In genomic region chr10:7787150-7787856, GRCh38 we compare ENCODE assay signal across 8 cellular contexts. TPM values are rescaled to one million over a fixed set of nuclear protein-coding genes. Genes with fewer than 3 reads are reported as not detected.
DNase-seq lines count a peak whose midpoint lies in the region; ATAC-seq and TF ChIP-seq lines count a peak whose summit lies in the region.

No MANE protein-coding gene starts in this region.

- H3K36me3 ChIP-seq in mucosa of rectum (ENCODE audit: control insufficient read depth in 2 of 2, insufficient read depth in 2 of 2, low read length in 2 of 2): peaks cover 0 to 2% of the 10 kb centered on the region in 2 donors

- H3K9ac ChIP-seq in mucosa of rectum (ENCODE audit: low read depth in 1 of 2, low read length in 2 of 2): peak overlapping the region; percentile 87 to 90

- peaks cover 17 to 21% of the 10 kb centered on the region in 2 donors for H3K4me1 ChIP-seq in mucosa of rectum (ENCODE audit: control insufficient read depth in 2 of 2, insufficient read depth in 2 of 2, low read length in 2 of 2)

- H3K27ac ChIP-seq in coronary artery (peak overlapping the region; percentile 81 to 87), mucosa of rectum (ENCODE audit: low read depth in 2 of 2, low read length in 2 of 2) (peak overlapping the region in 1 of 2 donors; percentile 64)

- no peaks in the 10 kb centered on the region for H3K9me3 Mint-ChIP-seq in Calu3 (ENCODE audit: low read depth, unreplicated experiment)

- no peak overlapping the region for H3K27ac Mint-ChIP-seq in Calu3 (ENCODE audit: unreplicated experiment)

- H3K4me1 Mint-ChIP-seq in Calu3 (ENCODE audit: low read depth, unreplicated experiment): peaks cover 25% of the 10 kb centered on the region

- TSS peak; percentile 68 for BruUV-seq in Calu3 (replicated peaks; lab: Mats Ljungman, UMichigan)

- no peaks in the 10 kb centered on the region for H3K9me3 ChIP-seq in mucosa of rectum (ENCODE audit: control insufficient read depth in 2 of 2, low read length in 2 of 2)

- no peaks in the 10 kb centered on the region for H3K27me3 ChIP-seq in mucosa of rectum (ENCODE audit: control insufficient read depth in 2 of 2, insufficient read depth in 2 of 2, low read length in 2 of 2)

- intact Hi-C loops in Calu3 (cut with micrococcal nuclease; ENCODE audit: unreplicated experiment): loop anchor here (5.0 kb wide), 1 partner anchor 100 kb away; no protein-coding TSS in a partner anchor

- CTCF ChIA-PET in Calu3 (lab: Charles Lee): interaction anchor here (0.6 to 2.1 kb wide), 6 partner anchors 10 to 1091 kb away, joined by 3 to 9 read pairs (median 6); partner anchors contain the start of gene TAF3

- no peak overlapping the region for H3K4me3 Mint-ChIP-seq in Calu3 (ENCODE audit: low read depth, unreplicated experiment)

- DNase-seq in Calu3 (peak; percentile 3), coronary artery (ENCODE audit: low spot score) (no peak), NCI-H774 (lab: John Stamatoyannopoulos, UW) (no peak), pons (ENCODE audit: low spot score) (no peak), NCI-H1105 treated with DMSO at 0.1 percent for 48 hours (lab: John Stamatoyannopoulos, UW) (no peak)
- DNase-seq in Jurkat, Clone E6-1 (ENCODE audit: low read depth, low spot score): no peak

- H3K4me3 ChIP-seq in Jurkat, Clone E6-1 (ENCODE audit: low read length): peak overlapping the region; percentile 78
- peak overlapping the region; percentile 86 for H3K4me3 ChIP-seq in coronary artery
- H3K4me3 ChIP-seq in mucosa of rectum (ENCODE audit: low read length in 2 of 2): peak overlapping the region; percentile 98

- no peaks in the 10 kb centered on the region for H3K27me3 Mint-ChIP-seq in Calu3 (ENCODE audit: unreplicated experiment)

- ATAC-seq in GM21515 (IDR thresholded peaks at IDR 0.05; ENCODE audit: unreplicated experiment): peak; percentile 12

- peaks cover 14% of the 10 kb centered on the region for H3K36me3 Mint-ChIP-seq in Calu3 (ENCODE audit: insufficient read depth, unreplicated experiment)

- no peak for TF ChIP-seq CTCF in Calu3 (IDR thresholded peaks at IDR 0.05; ENCODE audit: unreplicated experiment)
- no peak for TF ChIP-seq CTCF in coronary artery (IDR thresholded peaks at IDR 0.05)

RNA-seq across cellular contexts. Expression of gene KIN, which starts 0.5 kb away (rescaled TPM):
- total RNA-seq in Calu3 (2022): 15.0 and 16.2 TPM in 2 replicates
- polyA plus RNA-seq in Jurkat, Clone E6-1 (2012; ENCODE audit: insufficient read depth, insufficient read length): 14.9 TPM

RNA-seq across cellular contexts. Expression of gene ATP5F1C, which starts 0.7 kb away (rescaled TPM):
- 312 and 373 TPM in 2 replicates for total RNA-seq in Calu3 (2022)
- 570 TPM for polyA plus RNA-seq in Jurkat, Clone E6-1 (2012; ENCODE audit: insufficient read depth, insufficient read length)

RNA-seq across cellular contexts. Expression of gene TAF3, which starts 31.0 kb away (rescaled TPM):
- total RNA-seq in Calu3 (2022): 12.7 and 14.5 TPM in 2 replicates
- 10.3 TPM for polyA plus RNA-seq in Jurkat, Clone E6-1 (2012; ENCODE audit: insufficient read depth, insufficient read length)
